Comparison of ENCODE assay signal across 13 cellular contexts in the genomic region with DNA sequence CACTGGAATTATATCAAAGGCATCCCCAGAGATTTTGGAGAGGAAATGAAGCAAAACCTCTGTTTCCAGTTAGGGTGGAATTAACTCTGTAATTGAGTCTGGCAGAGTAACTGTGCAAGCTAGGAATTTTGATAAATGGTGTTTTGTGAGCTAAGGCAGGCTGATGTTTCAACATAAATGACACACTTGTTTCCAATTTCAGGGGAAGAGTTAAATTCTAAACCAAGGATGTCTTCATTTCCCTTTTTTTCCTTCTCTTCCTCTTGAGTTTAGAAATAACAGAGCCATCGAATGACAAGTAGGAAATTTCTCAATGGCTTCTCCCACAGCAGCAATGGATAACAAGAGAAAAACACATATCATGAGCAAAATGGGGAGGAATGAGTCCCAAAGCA.
A peak's percentile ranks its signal among the peaks of the same experiment; 100 is the strongest.
DNase-seq lines count a peak whose midpoint lies in the region; ATAC-seq and TF ChIP-seq lines count a peak whose summit lies in the region.
"Had no signal": no experiment of that assay in that cellular context is flagged by ENCODE, and none has a peak within 500 bp of the region (broad histone marks: within the 10 kb centered on the region; RNA-seq: fewer than 3 reads in every experiment).

No MANE protein-coding gene starts in this region.

- H3K4me3 ChIP-seq in right cardiac atrium (ENCODE audit: low read length) (no peak overlapping the region), stomach (no peak overlapping the region)

- in situ Hi-C loops in KBM-7 (cut with MboI; ENCODE audit: low pct_unique_long_range_greater_than_20kb, low sequenced_read_pairs), result no loop called here

- no peaks in the 10 kb centered on the region for H3K36me3 ChIP-seq in stomach
- H3K36me3 ChIP-seq: WERI-Rb-1 had no signal

- intact Hi-C loops in right cardiac atrium (cut with DNase I), result loop anchor here in 1 of 4 donors (10.0 kb wide), 1 partner anchor 120 kb away; no protein-coding TSS in a partner anchor
- intact Hi-C loops in stomach (cut with DNase I; ENCODE audit: low total_unique reads), result no loop called here

- no peaks in the 10 kb centered on the region for H3K9me3 ChIP-seq in right cardiac atrium (ENCODE audit: control insufficient read depth, low read length)
- no peaks in the 10 kb centered on the region for H3K9me3 ChIP-seq in stomach

- TF ChIP-seq POLR2A in stomach (IDR thresholded peaks at IDR 0.05), result no peak

- ATAC-seq in right cardiac atrium, result peak; percentile 75 to 83
- ATAC-seq in GM21423 (IDR thresholded peaks at IDR 0.05; ENCODE audit: unreplicated experiment), result no peak

- no peaks in the 10 kb centered on the region for H3K27me3 ChIP-seq in right cardiac atrium (ENCODE audit: control insufficient read depth, insufficient read depth)
- no peaks in the 10 kb centered on the region for H3K27me3 ChIP-seq in stomach

- TF ChIP-seq CTCF in stomach (IDR thresholded peaks at IDR 0.05), result no peak

- H3K27ac ChIP-seq in adipose tissue (ENCODE audit: low read depth, low read length) (peak overlapping the region; percentile 28), right cardiac atrium (ENCODE audit: low read length) (no peak overlapping the region), stomach (peak overlapping the region in 4 of 5 donors; percentile 28 to 75 (median 53))
- H3K27ac ChIP-seq: WERI-Rb-1 had no signal

- DNase-seq in KBM-7 (peak; percentile 24), right cardiac atrium (no peak), stomach (no peak), NCI-H748 treated with DMSO at 0.1 percent for 48 hours (lab: John Stamatoyannopoulos, UW) (no peak), GM19240 (ENCODE audit: insufficient read length, low spot score) (no peak), NCI-H446 (lab: John Stamatoyannopoulos, UW) (no peak)
- DNase-seq: activated naive CD4-positive, alpha-beta T cell treated with anti-CD3 and anti-CD28 coated beads for 36 hours; immature natural killer cell; NCI-H146; NCI-H526; WERI-Rb-1 had no signal

- WGBS in adipose tissue, 3 donors, result 15 to 58% (median 15%) methylated on average over 1 of the region's 1 CpG
- 30% methylated on average over 1 of the region's 1 CpG for WGBS in right cardiac atrium
- 52 to 83% (median 74%) methylated on average over 1 of the region's 1 CpG for WGBS in stomach, 5 donors

- H3K4me1 ChIP-seq in right cardiac atrium (ENCODE audit: control insufficient read depth, insufficient read depth, low read length) (no peaks in the 10 kb centered on the region), stomach (peaks cover 0 to 8% (median 0%) of the 10 kb centered on the region in 4 donors)

- TF ChIP-seq EP300 in stomach (IDR thresholded peaks at IDR 0.05), result no peak
